9 cellular contexts compared by ENCODE assay signal in the genomic region with DNA sequence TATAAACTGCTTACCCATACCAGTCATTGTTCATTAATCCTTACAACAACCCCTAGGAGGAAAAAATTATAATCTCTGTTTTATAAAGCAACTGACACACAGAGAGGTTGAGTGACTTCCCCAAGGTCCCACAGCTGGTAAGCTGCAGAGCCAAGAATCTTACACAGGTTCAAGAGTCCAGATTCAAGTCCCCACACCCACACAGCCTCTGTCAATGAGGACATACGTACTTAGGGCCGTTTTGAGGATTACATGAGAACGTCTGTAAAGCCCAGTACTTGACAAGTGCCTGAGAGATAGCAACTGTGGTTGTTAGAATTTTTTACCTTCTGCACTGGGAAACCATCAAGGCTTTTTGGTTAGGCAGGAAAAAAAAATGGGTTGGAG. TPM values are rescaled to one million over a fixed set of nuclear protein-coding genes. Genes with fewer than 3 reads are reported as not detected.
DNase-seq lines count a peak whose midpoint lies in the region; ATAC-seq and TF ChIP-seq lines count a peak whose summit lies in the region.
"Had no signal": no experiment of that assay in that cellular context is flagged by ENCODE, and none has a peak within 500 bp of the region (broad histone marks: within the 10 kb centered on the region; RNA-seq: fewer than 3 reads in every experiment).

No MANE protein-coding gene starts in this region.

- peaks cover 0 to 4% (median 2%) of the 10 kb centered on the region in 3 donors for H3K27me3 Mint-ChIP-seq in CD14-positive monocyte (ENCODE audit: low read depth in 3 of 3)

- 20 to 25% methylated on average over 2 to 3 of the region's 3 CpGs for WGBS in upper lobe of left lung, 2 donors

- TF ChIP-seq POLR2A in upper lobe of left lung (IDR thresholded peaks at IDR 0.05), result no peak

- intact Hi-C loops in CD14-positive monocyte (cut with micrococcal nuclease) (no loop called here), left colon (cut with DNase I, micrococcal nuclease) (no loop called here)

- H3K4me1 Mint-ChIP-seq in CD14-positive monocyte, result peaks cover 44% of the 10 kb centered on the region

- no peak for DNase-seq in CD14-positive monocyte (ENCODE audit: low spot score)
- DNase-seq in adipocyte (ENCODE audit: low read depth), result peak; percentile 32
- peak in 1 of 2 donors; percentile 16 for DNase-seq in left colon
- no peak for DNase-seq in upper lobe of left lung
- DNase-seq in NK-92 treated with Interleukin-12 subunit alpha and Interleukin-12 subunit beta, amount 100 ng/mL, for 24 hours (lab: John Stamatoyannopoulos, UW), result no peak
- no peak for DNase-seq in T-helper 9 cell
- no peak for DNase-seq in putamen (ENCODE audit: low spot score)

- no peak for TF ChIP-seq CTCF in CD14-positive monocyte (IDR thresholded peaks at IDR 0.05)
- no peak for TF ChIP-seq CTCF in upper lobe of left lung (IDR thresholded peaks at IDR 0.05)

- H3K9ac ChIP-seq in adipocyte (ENCODE audit: low read length), result peak overlapping the region; percentile 86

- H3K9me3 Mint-ChIP-seq in CD14-positive monocyte, result peaks cover 0 to 4% (median 0%) of the 10 kb centered on the region in 7 donors

- H3K27ac Mint-ChIP-seq in CD14-positive monocyte, result peak overlapping the region; percentile 55 to 90 (median 80)

- peak; percentile 19 for ATAC-seq in HG02798 (IDR thresholded peaks at IDR 0.05; ENCODE audit: poor library complexity, unreplicated experiment)
- ATAC-seq in left colon, result peak; percentile 73
- ATAC-seq in upper lobe of left lung (ENCODE audit: low FRiP score in 2 of 2), result peak in 1 of 2 donors; percentile 38

- no peak for TF ChIP-seq EP300 in upper lobe of left lung (IDR thresholded peaks at IDR 0.05)

- H3K9me3 ChIP-seq in adipocyte (ENCODE audit: control insufficient read depth, low read length) (no peaks in the 10 kb centered on the region), upper lobe of left lung (no peaks in the 10 kb centered on the region)

- H3K27me3 ChIP-seq in adipocyte (replicated peaks; ENCODE audit: control insufficient read depth, insufficient read depth, low read length), result no peaks in the 10 kb centered on the region
- H3K27me3 ChIP-seq in upper lobe of left lung, result no peaks in the 10 kb centered on the region

- no peaks in the 10 kb centered on the region for H3K36me3 Mint-ChIP-seq in CD14-positive monocyte

- H3K36me3 ChIP-seq in adipocyte (ENCODE audit: control insufficient read depth, insufficient read depth, low read length, severe bottlenecking) (no peaks in the 10 kb centered on the region), upper lobe of left lung (no peaks in the 10 kb centered on the region)

- H3K4me3 ChIP-seq in adipocyte (ENCODE audit: low read length) (peak overlapping the region; percentile 73), upper lobe of left lung (peak overlapping the region; percentile 22 to 69 (median 66))

- peaks cover 10% of the 10 kb centered on the region for H3K4me1 ChIP-seq in adipocyte (ENCODE audit: control insufficient read depth, insufficient read depth, low read length)
- H3K4me1 ChIP-seq in upper lobe of left lung, result peaks cover 0 to 16% (median 0%) of the 10 kb centered on the region in 4 donors

- H3K4me3 Mint-ChIP-seq in CD14-positive monocyte, result peak overlapping the region; percentile 82 to 85

- peak overlapping the region; percentile 66 to 89 (median 82) for H3K27ac ChIP-seq in upper lobe of left lung

RNA-seq across cellular contexts. Expression of gene SLC25A43, which starts 0.6 kb away (rescaled TPM):
- 1 to 10 TPM; 6.8 to 8.6 TPM for polyA plus RNA-seq in CD14-positive monocyte
- total RNA-seq in left colon (10 to 100 TPM; 24.1 to 31.3 TPM), upper lobe of left lung (10 to 100 TPM; 11.2 to 27.8 (median 15.8) TPM)
- polyA plus RNA-seq: neural cell had no signal
